8 cellular contexts compared by ENCODE assay signal in the genomic region with DNA sequence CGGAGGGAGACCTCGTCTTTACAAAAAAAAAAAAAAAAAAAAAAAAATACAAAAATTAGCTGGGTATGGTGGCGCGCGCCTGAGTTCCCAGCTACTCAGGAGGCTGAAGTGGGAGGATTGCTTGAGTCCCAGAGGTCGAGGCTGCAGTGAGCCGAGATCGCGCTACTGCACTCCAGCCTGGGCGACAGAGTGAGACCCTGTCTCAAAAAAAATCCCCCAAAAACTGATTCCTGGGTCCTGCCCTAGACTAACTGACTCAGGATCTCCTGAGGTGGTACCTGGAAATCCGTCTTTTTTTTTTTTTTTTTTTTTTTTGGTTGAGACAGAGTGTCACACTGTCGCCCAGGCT. TPM values are rescaled to one million over a fixed set of nuclear protein-coding genes. Genes with fewer than 3 reads are reported as not detected.
A peak's percentile ranks its signal among the peaks of the same experiment; 100 is the strongest.
DNase-seq lines count a peak whose midpoint lies in the region; ATAC-seq and TF ChIP-seq lines count a peak whose summit lies in the region.
"Not testable (repeated sequence)": the region's sequence is repeated elsewhere in the genome, so short reads cannot be mapped to it uniquely, and the experiment has no call there.

No MANE protein-coding gene starts in this region.

- not testable (repeated sequence) for H3K9me3 ChIP-seq in ES-I3 (ENCODE audit: control insufficient read depth, insufficient read depth, low read length); MM.1S (replicated peaks; ENCODE audit: insufficient read depth, low read length); psoas muscle; upper lobe of left lung

- peak overlapping the region; percentile 54 for H3K27ac Mint-ChIP-seq in activated CD4-positive, alpha-beta memory T cell treated with anti-CD3 and anti-CD28 coated beads for 36 hours
- H3K27ac Mint-ChIP-seq in glutamatergic neuron (ENCODE audit: unreplicated experiment) (peak overlapping the region; percentile 43), memory B cell (peak overlapping the region; percentile 89)

- not testable (repeated sequence) for H3K9me2 ChIP-seq in MM.1S (replicated peaks; ENCODE audit: insufficient read depth, low read length)

- CTCF ChIA-PET in activated CD4-positive, alpha-beta memory T cell treated with anti-CD3 and anti-CD28 coated beads for 36 hours (lab: Charles Lee) = interaction anchor here (0.7 to 4.7 kb wide), 8 partner anchors 11 to 275 kb away, joined by 3 to 39 read pairs (median 5); partner anchors contain the start of genes ARPC3, FAM216A and GPN3

- POLR2A ChIA-PET in activated CD4-positive, alpha-beta memory T cell treated with anti-CD3 and anti-CD28 coated beads for 36 hours (lab: Charles Lee) = interaction anchor here (0.5 to 2.3 kb wide), 9 partner anchors 8 to 214 kb away, joined by 3 to 10 read pairs (median 5); partner anchors contain the start of genes ARPC3, FAM216A, GPN3 and RAD9B

- not testable (repeated sequence) for TF ChIP-seq POLR2A in upper lobe of left lung (IDR thresholded peaks at IDR 0.05)

- intact Hi-C loops in activated CD4-positive, alpha-beta memory T cell treated with anti-CD3 and anti-CD28 coated beads for 36 hours (cut with micrococcal nuclease) = not testable (repeated sequence)
- intact Hi-C loops in psoas muscle (cut with DNase I) = loop anchor here in 1 of 2 donors (5.0 kb wide), 1 partner anchor 79 kb away; no protein-coding TSS in a partner anchor

- H3K79me2 ChIP-seq in MM.1S (ENCODE audit: low read length) = not testable (repeated sequence)

- not testable (repeated sequence) for H3K27me3 Mint-ChIP-seq in activated CD4-positive, alpha-beta memory T cell treated with anti-CD3 and anti-CD28 coated beads for 36 hours; glutamatergic neuron (ENCODE audit: unreplicated experiment); memory B cell

- not testable (repeated sequence) for DNase-seq in MM.1S; activated CD4-positive, alpha-beta memory T cell treated with anti-CD3 and anti-CD28 coated beads for 36 hours; cardiac fibroblast (ENCODE audit: low read depth in 2 of 2); glutamatergic neuron; memory B cell (ENCODE audit: low spot score in 2 of 2); psoas muscle; upper lobe of left lung

- H3F3A ChIP-seq in MM.1S (ENCODE audit: insufficient read depth, low read length) = not testable (repeated sequence)

- H3K4me1 Mint-ChIP-seq in activated CD4-positive, alpha-beta memory T cell treated with anti-CD3 and anti-CD28 coated beads for 36 hours (ENCODE audit: low read depth); glutamatergic neuron (ENCODE audit: low read depth, unreplicated experiment): not testable (repeated sequence)
- H3K4me1 Mint-ChIP-seq in memory B cell = peaks cover 15% of the 10 kb centered on the region

- H3K9me3 Mint-ChIP-seq in activated CD4-positive, alpha-beta memory T cell treated with anti-CD3 and anti-CD28 coated beads for 36 hours; glutamatergic neuron (ENCODE audit: unreplicated experiment); memory B cell: not testable (repeated sequence)

- H3K36me3 ChIP-seq in ES-I3 (ENCODE audit: insufficient read depth, low read length); MM.1S (replicated peaks; ENCODE audit: insufficient read depth, low read length); psoas muscle (ENCODE audit: insufficient read depth in 1 of 2, low read depth in 1 of 2); upper lobe of left lung: not testable (repeated sequence)

- peak overlapping the region; percentile 86; the same call in 1 of the 2 replicates for H3K4me2 ChIP-seq in MM.1S (ENCODE audit: low read depth, low read length)

- WGBS in psoas muscle, 3 donors = 67 to 70% (median 69%) methylated on average over 11 to 12 of the region's 12 CpGs
- WGBS in upper lobe of left lung, 2 donors = 58 to 69% methylated on average over 11 to 12 of the region's 12 CpGs

- 0 out of 2 replicates have a peak overlapping the region, but pooled peaks have one; percentile 15 for H2AFZ ChIP-seq in MM.1S (ENCODE audit: low read length)

- TF ChIP-seq CTCF in MM.1S (IDR thresholded peaks at IDR 0.05; ENCODE audit: low read length); cardiac fibroblast (IDR thresholded peaks at IDR 0.05; ENCODE audit: low read depth, low read length); glutamatergic neuron (IDR thresholded peaks at IDR 0.05; ENCODE audit: partially characterized antibody, unreplicated experiment); psoas muscle (IDR thresholded peaks at IDR 0.05); upper lobe of left lung (IDR thresholded peaks at IDR 0.05): not testable (repeated sequence)

- H3K9ac ChIP-seq in ES-I3 (ENCODE audit: low read depth, low read length) (peak overlapping the region; percentile 98), MM.1S (ENCODE audit: low read length) (peak overlapping the region; percentile 68; the same call in 1 of the 2 replicates)

- H4K20me1 ChIP-seq in MM.1S (ENCODE audit: insufficient read depth, low read length) = not testable (repeated sequence)

- TF ChIP-seq EP300 in upper lobe of left lung (IDR thresholded peaks at IDR 0.05) = not testable (repeated sequence)

- H3K36me3 Mint-ChIP-seq in activated CD4-positive, alpha-beta memory T cell treated with anti-CD3 and anti-CD28 coated beads for 36 hours; glutamatergic neuron (ENCODE audit: unreplicated experiment); memory B cell: not testable (repeated sequence)

- H3K4me3 ChIP-seq in MM.1S (ENCODE audit: low read length) = peak overlapping the region; percentile 69
- peak overlapping the region; percentile 79 to 81 for H3K4me3 ChIP-seq in cardiac fibroblast (replicated peaks in 1 of 2; ENCODE audit: low read depth in 2 of 2, low read length in 2 of 2)
- peak overlapping the region; percentile 80 for H3K4me3 ChIP-seq in psoas muscle
- H3K4me3 ChIP-seq in upper lobe of left lung = peak overlapping the region; percentile 40 to 87 (median 62)

- H3K4me1 ChIP-seq in ES-I3 (ENCODE audit: insufficient read depth, low read length); MM.1S (ENCODE audit: low read length); psoas muscle: not testable (repeated sequence)
- peaks cover 6 to 15% (median 10%) of the 10 kb centered on the region in 4 donors for H3K4me1 ChIP-seq in upper lobe of left lung

- ATAC-seq in memory B cell (ENCODE audit: low read depth) = not testable (repeated sequence)
- ATAC-seq in psoas muscle (peak in 2 of 4 donors; percentile 1 to 2), upper lobe of left lung (ENCODE audit: low FRiP score in 2 of 2) (peak in 1 of 2 donors; percentile 3)

- H3K27ac ChIP-seq in MM.1S (ENCODE audit: low read length) = not testable (repeated sequence)
- H3K27ac ChIP-seq in psoas muscle (peak overlapping the region; percentile 56), upper lobe of left lung (peak overlapping the region; percentile 34 to 83 (median 78))

- H3K4me3 Mint-ChIP-seq in activated CD4-positive, alpha-beta memory T cell treated with anti-CD3 and anti-CD28 coated beads for 36 hours = peak overlapping the region; percentile 85
- peak overlapping the region; percentile 80 for H3K4me3 Mint-ChIP-seq in glutamatergic neuron (ENCODE audit: unreplicated experiment)
- peak overlapping the region; percentile 87 for H3K4me3 Mint-ChIP-seq in memory B cell

- not testable (repeated sequence) for H3K27me3 ChIP-seq in MM.1S (replicated peaks; ENCODE audit: insufficient read depth, low read length); psoas muscle (ENCODE audit: insufficient read depth in 3 of 3, low read length in 2 of 3); upper lobe of left lung

RNA-seq across cellular contexts. Expression of gene TCTN1, which starts 0.5 kb away (rescaled TPM):
- total RNA-seq in activated CD4-positive, alpha-beta memory T cell treated with anti-CD3 and anti-CD28 coated beads for 36 hours = 1 to 10 TPM; 6.4 to 7.6 TPM
- total RNA-seq in glutamatergic neuron (ENCODE audit: unreplicated experiment) (21.8 TPM), psoas muscle (10 to 100 TPM in 3 of 4 donors, 1 to 10 TPM in 1; 8.6 to 23.5 (median 12.7) TPM), upper lobe of left lung (10 to 100 TPM; 21.6 to 50.8 (median 42.6) TPM)
- polyA plus RNA-seq in psoas muscle = 10 to 100 TPM in 2 of 3 donors, 1 to 10 TPM in 1; 4.0 to 24.7 (median 12.1) TPM

RNA-seq across cellular contexts. Expression of gene PPTC7, which starts 30.3 kb away (rescaled TPM):
- 10 to 100 TPM; 36.9 to 37.0 TPM for total RNA-seq in activated CD4-positive, alpha-beta memory T cell treated with anti-CD3 and anti-CD28 coated beads for 36 hours
- total RNA-seq in glutamatergic neuron (ENCODE audit: unreplicated experiment) (11.4 TPM), psoas muscle (100 to 1,000 TPM in 2 of 4 donors, 10 to 100 TPM in 2; 61.1 to 213 (median 86.7) TPM), upper lobe of left lung (10 to 100 TPM; 22.0 to 40.8 (median 25.2) TPM)
- polyA plus RNA-seq in psoas muscle = 100 to 1,000 TPM in 1 of 3 donors, 10 to 100 TPM in 2; 54.6 to 134 (median 65.4) TPM
